ENCODE assay signal across 11 cellular contexts in the genomic region with DNA sequence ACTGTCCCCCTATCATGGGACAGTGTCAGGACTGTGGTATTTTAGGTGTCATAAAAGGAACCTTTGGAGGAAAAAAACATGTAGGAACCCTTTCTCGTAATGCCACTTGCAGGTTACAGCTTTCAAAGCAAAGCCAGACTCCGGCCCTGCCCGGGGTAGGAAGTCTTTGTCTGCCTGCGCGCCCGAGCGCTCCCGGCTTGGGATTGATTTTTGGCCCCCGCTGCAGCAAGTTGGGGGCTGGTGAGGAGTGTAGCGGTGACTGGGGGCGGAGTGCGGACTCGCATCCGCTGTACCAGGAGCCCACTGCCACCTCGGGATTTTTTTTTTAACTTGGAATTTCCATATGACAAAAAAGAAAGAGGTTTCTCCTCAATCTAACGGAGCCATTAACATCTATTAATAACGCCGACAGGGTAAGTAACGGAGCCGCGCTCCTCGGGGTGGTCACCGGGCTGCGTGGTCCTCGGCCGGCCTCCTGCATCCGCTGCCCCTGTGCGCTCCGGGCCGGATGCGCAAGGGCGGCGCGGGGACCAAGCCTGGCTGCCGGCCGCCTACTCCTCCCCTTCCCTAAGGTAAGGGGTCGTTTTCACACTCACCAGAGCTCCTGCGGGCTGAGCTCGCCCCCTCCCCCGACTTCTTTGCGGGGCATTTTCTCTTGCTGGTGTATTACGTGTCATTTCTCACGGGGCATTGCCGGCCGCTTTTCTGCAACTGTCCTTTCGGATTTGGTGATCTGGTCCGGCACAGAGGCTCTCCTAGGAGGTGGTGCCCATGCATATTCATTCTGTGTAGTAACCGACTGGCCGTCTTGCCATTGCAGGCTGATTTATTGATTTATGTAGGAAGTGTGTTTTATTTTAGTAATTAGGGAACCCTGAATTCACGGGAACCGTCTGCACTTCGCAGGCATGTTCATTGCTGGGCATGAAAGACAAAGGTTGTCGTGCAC.
DNase-seq lines count a peak whose midpoint lies in the region; ATAC-seq, FAIRE-seq and TF ChIP-seq lines count a peak whose summit lies in the region.
"Had no signal": no experiment of that assay in that cellular context is flagged by ENCODE, and none has a peak within 500 bp of the region (broad histone marks: within the 10 kb centered on the region; RNA-seq: fewer than 3 reads in every experiment).

No MANE protein-coding gene starts in this region.

- TF ChIP-seq CTCF in astrocyte of the spinal cord (IDR thresholded peaks at IDR 0.05; ENCODE audit: low read depth, low read length) (no peak), kidney (IDR thresholded peaks at IDR 0.05; ENCODE audit: borderline replicate concordance, extremely low read depth, insufficient read depth) (no peak)

- no peak overlapping the region for H3K27ac Mint-ChIP-seq in activated T-cell treated with anti-CD3 and anti-CD28 coated beads, Interleukin-2, amount 50 U/mL, for 24 hours
- no peak overlapping the region for H3K27ac Mint-ChIP-seq in stimulated activated naive CD8-positive, alpha-beta T cell treated with anti-CD3 and anti-CD28 coated beads, Interleukin-15, amount 100 ng/mL, for 72 hours

- peak overlapping the region; percentile 29 for H3K4me3 Mint-ChIP-seq in activated T-cell treated with anti-CD3 and anti-CD28 coated beads, Interleukin-2, amount 50 U/mL, for 24 hours
- peak overlapping the region; percentile 46 to 67 for H3K4me3 Mint-ChIP-seq in stimulated activated naive CD8-positive, alpha-beta T cell treated with anti-CD3 and anti-CD28 coated beads, Interleukin-15, amount 100 ng/mL, for 72 hours

- intact Hi-C loops in kidney (cut with DNase I) = no loop called here

- in situ Hi-C loops in astrocyte of the spinal cord (cut with HindIII; ENCODE audit: low sequenced_read_pairs) = no loop called here

- no peak for FAIRE-seq in kidney (lab: Jason Lieb, UNC)
- FAIRE-seq: A204.1 had no signal

- H3K4me3 ChIP-seq in astrocyte of the spinal cord (ENCODE audit: low read depth, low read length) (peak overlapping the region; percentile 46), kidney (ENCODE audit: low read length in 2 of 2) (peak overlapping the region; percentile 36 to 44)

- ATAC-seq in stimulated activated naive CD8-positive, alpha-beta T cell treated with anti-CD3 and anti-CD28 coated beads, Interleukin-15, amount 100 ng/mL, for 72 hours = no peak

- peaks cover 4% of the 10 kb centered on the region for H3K4me1 Mint-ChIP-seq in activated T-cell treated with anti-CD3 and anti-CD28 coated beads, Interleukin-2, amount 50 U/mL, for 24 hours (ENCODE audit: low read depth)
- peaks cover 17% of the 10 kb centered on the region for H3K4me1 Mint-ChIP-seq in stimulated activated naive CD8-positive, alpha-beta T cell treated with anti-CD3 and anti-CD28 coated beads, Interleukin-15, amount 100 ng/mL, for 72 hours

- peaks cover 0 to 4% of the 10 kb centered on the region in 2 donors for H3K4me1 ChIP-seq in kidney (ENCODE audit: control insufficient read depth in 1 of 2, insufficient read depth in 1 of 2, low read depth in 1 of 2, low read length in 2 of 2)

- H3K27me3 Mint-ChIP-seq in activated T-cell treated with anti-CD3 and anti-CD28 coated beads, Interleukin-2, amount 50 U/mL, for 24 hours = peaks cover 75% of the 10 kb centered on the region
- H3K27me3 Mint-ChIP-seq in stimulated activated naive CD8-positive, alpha-beta T cell treated with anti-CD3 and anti-CD28 coated beads, Interleukin-15, amount 100 ng/mL, for 72 hours = peaks cover 78% of the 10 kb centered on the region

- no peak overlapping the region for H3K27ac ChIP-seq in kidney (ENCODE audit: low read depth in 2 of 2, low read length in 2 of 2)

- H3K9me3 Mint-ChIP-seq in activated T-cell treated with anti-CD3 and anti-CD28 coated beads, Interleukin-2, amount 50 U/mL, for 24 hours = no peaks in the 10 kb centered on the region
- H3K9me3 Mint-ChIP-seq in stimulated activated naive CD8-positive, alpha-beta T cell treated with anti-CD3 and anti-CD28 coated beads, Interleukin-15, amount 100 ng/mL, for 72 hours = no peaks in the 10 kb centered on the region

- H3K9ac ChIP-seq in kidney (ENCODE audit: low read length in 2 of 2) = no peak overlapping the region

- no peak for DNase-seq in activated T-cell treated with anti-CD3 and anti-CD28 coated beads, Interleukin-2, amount 50 U/mL, for 24 hours
- DNase-seq in activated T-cell treated with anti-CD3 and anti-CD28 coated beads, Interleukin-2, amount 50 U/mL, for 48 hours = no peak
- DNase-seq in astrocyte of the spinal cord (ENCODE audit: low read depth, low spot score) (peak; percentile 33), kidney (no peak), HCEC 1CT (no peak), germinal center (ENCODE audit: low spot score) (no peak)
- DNase-seq in stimulated activated naive CD8-positive, alpha-beta T cell treated with anti-CD3 and anti-CD28 coated beads, Interleukin-15, amount 100 ng/mL, for 72 hours = no peak
- DNase-seq in activated CD4-positive, alpha-beta T cell treated with anti-CD3 and anti-CD28 coated beads for 4 hours = no peak
- DNase-seq: NCI-H510A treated with DMSO at 0.1 percent for 48 hours; stimulated activated CD4-positive, alpha-beta T cell treated with anti-CD3 and anti-CD28 coated beads, Interleukin-4, amount 100 ng/mL, for 1 hour had no signal

- no peaks in the 10 kb centered on the region for H3K36me3 ChIP-seq in kidney (ENCODE audit: control insufficient read depth in 1 of 2, insufficient read depth in 2 of 2, low read length in 2 of 2)

- no peaks in the 10 kb centered on the region for H3K36me3 Mint-ChIP-seq in activated T-cell treated with anti-CD3 and anti-CD28 coated beads, Interleukin-2, amount 50 U/mL, for 24 hours (ENCODE audit: low read depth)

- H3K9me3 ChIP-seq in kidney (ENCODE audit: control insufficient read depth in 1 of 2, low read length in 2 of 2) = no peaks in the 10 kb centered on the region
